Comparison of ENCODE assay signal across 1 cellular context in genomic region chr18:27662537-27662936, GRCh38.
TF ChIP-seq lines count a peak whose summit lies in the region.

No MANE protein-coding gene starts in this region.

TF ChIP-seq in H1, 55 proteins besides CTCF, POLR2A, EP300 and RAD21 (continued from another document):
- TF ChIP-seq FOSL1 (IDR thresholded peaks at IDR 0.05; ENCODE audit: insufficient read depth, low read depth, low read length) (no peak), TAF7 (optimal IDR thresholded peaks at IDR 0.05; ENCODE audit: borderline replicate concordance, low read depth, low read length) (no peak), CHD7 (IDR thresholded peaks at IDR 0.05; ENCODE audit: insufficient replicate concordance, low read length) (no peak), RFX5 (IDR thresholded peaks at IDR 0.05; ENCODE audit: borderline replicate concordance, low read depth, low read length) (no peak), CBX5 (IDR thresholded peaks at IDR 0.05; ENCODE audit: low read depth, low read length) (no peak), NRF1 (IDR thresholded peaks at IDR 0.05; ENCODE audit: low read depth, low read length) (no peak), SP2 (IDR thresholded peaks at IDR 0.05; ENCODE audit: low read length) (no peak)
